In genomic region chr18:26190506-26190905, GRCh38 we compare ENCODE assay signal across 8 cellular contexts. TPM values are rescaled to one million over a fixed set of nuclear protein-coding genes. Genes with fewer than 3 reads are reported as not detected.
DNase-seq lines count a peak whose midpoint lies in the region; ATAC-seq, FAIRE-seq and TF ChIP-seq lines count a peak whose summit lies in the region.

No MANE protein-coding gene starts in this region.

- H3K9ac ChIP-seq in KMS-11 = peak overlapping the region; percentile 52; the same call in 1 of the 2 replicates

- no peaks in the 10 kb centered on the region for H3K9me3 ChIP-seq in CD4-positive, alpha-beta memory T cell (ENCODE audit: control insufficient read depth in 1 of 2, low read length in 2 of 2)

- no peaks in the 10 kb centered on the region for H3K27me3 Mint-ChIP-seq in CD4-positive, alpha-beta memory T cell
- H3K27me3 Mint-ChIP-seq in stimulated activated naive CD8-positive, alpha-beta T cell treated with anti-CD3 and anti-CD28 coated beads, Interleukin-15, amount 100 ng/mL, for 72 hours = no peaks in the 10 kb centered on the region

- peak overlapping the region; percentile 80 to 90 (median 86) for H3K4me3 Mint-ChIP-seq in CD4-positive, alpha-beta memory T cell
- H3K4me3 Mint-ChIP-seq in stimulated activated naive CD8-positive, alpha-beta T cell treated with anti-CD3 and anti-CD28 coated beads, Interleukin-15, amount 100 ng/mL, for 72 hours = peak overlapping the region; percentile 79 to 84

- DNase-seq in CD4-positive, alpha-beta memory T cell = peak in 4 of 5 donors; percentile 30 to 45 (median 38)
- peak; percentile 73 for DNase-seq in activated effector memory CD4-positive, alpha-beta T cell treated with anti-CD3 and anti-CD28 coated beads, Interleukin-2, amount 50 U/mL, for 16 hours
- DNase-seq in stimulated activated naive CD8-positive, alpha-beta T cell treated with anti-CD3 and anti-CD28 coated beads, Interleukin-15, amount 100 ng/mL, for 72 hours = peak; percentile 6 to 44
- DNase-seq in RCC 7860 (ENCODE audit: low spot score) (no peak), iPS-NIHi7 (ENCODE audit: extremely low spot score) (no peak), NCI-H2196 (lab: John Stamatoyannopoulos, UW; ENCODE audit: unreplicated experiment) (no peak)

- peaks cover 9 to 23% (median 19%) of the 10 kb centered on the region in 4 donors for H3K4me1 Mint-ChIP-seq in CD4-positive, alpha-beta memory T cell
- peaks cover 7% of the 10 kb centered on the region for H3K4me1 Mint-ChIP-seq in stimulated activated naive CD8-positive, alpha-beta T cell treated with anti-CD3 and anti-CD28 coated beads, Interleukin-15, amount 100 ng/mL, for 72 hours

- H4K20me1 ChIP-seq in KMS-11 (ENCODE audit: insufficient read depth) = no peaks in the 10 kb centered on the region

- no peaks in the 10 kb centered on the region for H3K36me3 ChIP-seq in CD4-positive, alpha-beta memory T cell (ENCODE audit: insufficient read depth, low read length)
- H3K36me3 ChIP-seq in KMS-11 (ENCODE audit: insufficient read depth) = no peaks in the 10 kb centered on the region

- TF ChIP-seq CTCF in KMS-11 (conservative IDR thresholded peaks at IDR 0.05; ENCODE audit: low read depth, low read length) = no peak

- H3K4me3 ChIP-seq in CD4-positive, alpha-beta memory T cell (ENCODE audit: low read length in 2 of 2) = peak overlapping the region in 1 of 2 donors; percentile 44
- H3K4me3 ChIP-seq in KMS-11 (IDR thresholded peaks at IDR 0.05; ENCODE audit: insufficient read depth, low read depth, low read length) = no peak overlapping the region

- H3K4me2 ChIP-seq in KMS-11 = peak overlapping the region; percentile 85

- POLR2A ChIA-PET in CD4-positive, alpha-beta memory T cell (lab: Charles Lee; ENCODE audit: partially characterized antibody) = interaction anchor here (1.4 to 1.5 kb wide), 2 partner anchors 36 to 56 kb away, joined by 4 to 8 read pairs; partner anchors contain the start of genes PSMA8 and TAF4B

- peak overlapping the region; percentile 15 for H3K27ac ChIP-seq in CD4-positive, alpha-beta memory T cell (ENCODE audit: low read depth, low read length)
- H3K27ac ChIP-seq in KMS-11 = peak overlapping the region; percentile 78

- CTCF ChIA-PET in CD4-positive, alpha-beta memory T cell (lab: Charles Lee; ENCODE audit: partially characterized antibody) = interaction anchor here (1.1 kb wide), 1 partner anchor 24 kb away, joined by 5 read pairs; no protein-coding TSS in a partner anchor

- H3K27ac Mint-ChIP-seq in CD4-positive, alpha-beta memory T cell = peak overlapping the region; percentile 77 to 91 (median 85)
- peak overlapping the region; percentile 86 to 96 for H3K27ac Mint-ChIP-seq in stimulated activated naive CD8-positive, alpha-beta T cell treated with anti-CD3 and anti-CD28 coated beads, Interleukin-15, amount 100 ng/mL, for 72 hours

- no peaks in the 10 kb centered on the region for H3K36me3 Mint-ChIP-seq in CD4-positive, alpha-beta memory T cell

- no peaks in the 10 kb centered on the region for H3K27me3 ChIP-seq in CD4-positive, alpha-beta memory T cell (ENCODE audit: insufficient read depth, low read length)
- no peaks in the 10 kb centered on the region for H3K27me3 ChIP-seq in KMS-11 (ENCODE audit: insufficient read depth, low read depth)

- peaks cover 16% of the 10 kb centered on the region for H3K4me1 ChIP-seq in CD4-positive, alpha-beta memory T cell (ENCODE audit: insufficient read depth, low read length)
- peaks cover 46% of the 10 kb centered on the region for H3K4me1 ChIP-seq in KMS-11 (ENCODE audit: low read depth, poor library complexity, severe bottlenecking)

- no peak for FAIRE-seq in RCC 7860 (lab: Jason Lieb, UNC)

- ATAC-seq in GM21526 (IDR thresholded peaks at IDR 0.05; ENCODE audit: low FRiP score, unreplicated experiment) = peak; percentile 81
- peak; percentile 85 for ATAC-seq in stimulated activated naive CD8-positive, alpha-beta T cell treated with anti-CD3 and anti-CD28 coated beads, Interleukin-15, amount 100 ng/mL, for 72 hours

- no peaks in the 10 kb centered on the region for H3K79me2 ChIP-seq in KMS-11 (ENCODE audit: insufficient read depth, low read depth)

- no peaks in the 10 kb centered on the region for H3K9me3 Mint-ChIP-seq in CD4-positive, alpha-beta memory T cell
- peaks cover 0 to 5% of the 10 kb centered on the region in 2 donors for H3K9me3 Mint-ChIP-seq in stimulated activated naive CD8-positive, alpha-beta T cell treated with anti-CD3 and anti-CD28 coated beads, Interleukin-15, amount 100 ng/mL, for 72 hours

- peak overlapping the region; percentile 62 for H2AFZ ChIP-seq in KMS-11 (ENCODE audit: low read depth)

- intact Hi-C loops in CD4-positive, alpha-beta memory T cell (cut with micrococcal nuclease) = loop anchor here (1.0 kb wide), 2 partner anchors 25 to 100 kb away; partner anchors contain the start of gene SS18

RNA-seq across cellular contexts. Expression of gene TAF4B, which starts 35.7 kb away (rescaled TPM):
- total RNA-seq in CD4-positive, alpha-beta memory T cell = 1 to 10 TPM; 7.2 to 8.1 TPM
- 1 to 10 TPM; 4.9 to 6.8 TPM for polyA plus RNA-seq in CD4-positive, alpha-beta memory T cell

RNA-seq across cellular contexts. Expression of gene PSMA8, which starts 56.8 kb away (rescaled TPM):
- total RNA-seq in CD4-positive, alpha-beta memory T cell = under 1 TPM; 0.67 to 0.75 TPM
- 1 to 10 TPM; 1.7 to 4.9 TPM for polyA plus RNA-seq in CD4-positive, alpha-beta memory T cell

Comparison
In these comparisons a context has a peak if more than half of its experiments do, and no peak if none do; other contexts are left out.
1. DNase-seq: peak in CD4-positive, alpha-beta memory T cell (4 of 5), activated effector memory CD4-positive, alpha-beta T cell treated with anti-CD3 and anti-CD28 coated beads, Interleukin-2, amount 50 U/mL, for 16 hours (single experiment) and stimulated activated naive CD8-positive, alpha-beta T cell treated with anti-CD3 and anti-CD28 coated beads, Interleukin-15, amount 100 ng/mL, for 72 hours (2 of 2); none in RCC 7860 (single experiment), iPS-NIHi7 (single experiment) and NCI-H2196 (single experiment).